8 cellular contexts compared by ENCODE assay signal in the genomic region with DNA sequence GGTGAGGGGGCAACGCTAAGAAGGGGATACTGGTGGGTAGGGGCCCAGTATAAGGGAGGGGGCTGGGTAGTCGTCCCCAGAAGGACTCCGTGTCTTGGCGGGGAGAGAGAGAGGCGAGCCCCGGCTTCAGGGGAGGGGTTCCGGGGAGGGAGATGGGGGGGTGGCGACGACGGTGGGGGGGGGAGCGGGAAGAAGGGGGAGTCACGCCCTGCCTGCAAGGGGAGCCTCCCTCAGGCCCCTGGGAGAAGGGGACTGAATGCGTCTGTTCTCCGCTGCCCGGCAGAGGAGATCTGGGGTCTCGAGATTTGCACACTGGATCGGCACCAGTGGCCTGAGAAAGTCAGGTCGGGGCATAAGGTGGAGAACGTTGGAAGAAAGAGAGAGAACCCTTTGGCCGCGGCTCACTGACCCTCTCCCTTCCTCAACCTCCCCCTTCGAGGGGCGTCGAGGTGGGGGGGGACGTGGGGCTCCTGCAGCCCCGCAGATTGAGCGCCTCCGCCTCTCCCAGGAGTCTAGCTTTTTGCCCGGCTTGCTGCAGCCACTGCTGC. TPM values are rescaled to one million over a fixed set of nuclear protein-coding genes. Genes with fewer than 3 reads are reported as not detected.
DNase-seq lines count a peak whose midpoint lies in the region; ATAC-seq, FAIRE-seq and TF ChIP-seq lines count a peak whose summit lies in the region.

No MANE protein-coding gene starts in this region.

- DNase-seq in H54 (ENCODE audit: insufficient read length, low spot score): no peak
- no peak for DNase-seq in activated T-helper 1 cell treated with anti-CD3 and anti-CD28 coated beads, Interleukin-12 subunit alpha, Interleukin-12 subunit beta, Interleukin-2, Interleukin-4 antibody, amounts not matched to agents 30 ng/mL and 10 ng/mL and 1 ng/mL, durations not matched to agents 14 hours and 24 hours and 36 hours (ENCODE audit: low spot score)
- no peak for DNase-seq in mesendoderm
- no peak for DNase-seq in hepatic stellate cell (ENCODE audit: low spot score)
- no peak for DNase-seq in NAMALWA (ENCODE audit: low spot score)
- DNase-seq in NCI-H1092 (lab: John Stamatoyannopoulos, UW): no peak

- no CpG with 5 or more reads among the region's 29 CpGs for WGBS in mesendoderm (ENCODE audit: extremely low coverage, insufficient coverage, low lambda C conversion rate)

- H3K4me1 ChIP-seq in BLaER1: peaks cover 42% of the 10 kb centered on the region
- H3K4me1 ChIP-seq in mesendoderm (ENCODE audit: control insufficient read depth, low read depth, low read length): no peaks in the 10 kb centered on the region

- H3K4me3 ChIP-seq in BLaER1: no peak overlapping the region; the same call in 1 of the 2 replicates
- peak overlapping the region; percentile 1 for H3K4me3 ChIP-seq in mesendoderm (ENCODE audit: low read length)

- no peak overlapping the region for H4K8ac ChIP-seq in mesendoderm (ENCODE audit: low read depth, low read length)

- peak overlapping the region; percentile 74 for H3K56ac ChIP-seq in mesendoderm (ENCODE audit: low read length)

- H3K4me2 ChIP-seq in BLaER1 (peak overlapping the region; percentile 89), mesendoderm (ENCODE audit: low read length) (peak overlapping the region; percentile 48)

- H2BK5ac ChIP-seq in mesendoderm (ENCODE audit: low read length): no peak overlapping the region

- H3K79me2 ChIP-seq in mesendoderm (ENCODE audit: control insufficient read depth, insufficient read depth, low read length): no peaks in the 10 kb centered on the region

- ATAC-seq in HG03196 (IDR thresholded peaks at IDR 0.05; ENCODE audit: unreplicated experiment): no peak

- H3K36me3 ChIP-seq in BLaER1 (no peaks in the 10 kb centered on the region), mesendoderm (ENCODE audit: control insufficient read depth, insufficient read depth, low read length) (no peaks in the 10 kb centered on the region)

- peak overlapping the region; percentile 81 for H3K4me3 Mint-ChIP-seq in activated T-helper 1 cell treated with anti-CD3 and anti-CD28 coated beads, Interleukin-12 subunit alpha, Interleukin-12 subunit beta, Interleukin-2, Interleukin-4 antibody, amounts not matched to agents 30 ng/mL and 10 ng/mL and 1 ng/mL, durations not matched to agents 14 hours and 24 hours and 36 hours

- no peak overlapping the region for H4K5ac ChIP-seq in mesendoderm (ENCODE audit: low read length)

- no peak overlapping the region for H3K4ac ChIP-seq in mesendoderm (ENCODE audit: low read depth, low read length)

- FAIRE-seq in H54 (lab: Jason Lieb, UNC): no peak

- no peak overlapping the region for H3K18ac ChIP-seq in mesendoderm (ENCODE audit: low read length)

- H2AK5ac ChIP-seq in mesendoderm (ENCODE audit: low read length): no peak overlapping the region

- peaks cover 16% of the 10 kb centered on the region for H3K4me1 Mint-ChIP-seq in activated T-helper 1 cell treated with anti-CD3 and anti-CD28 coated beads, Interleukin-12 subunit alpha, Interleukin-12 subunit beta, Interleukin-2, Interleukin-4 antibody, amounts not matched to agents 30 ng/mL and 10 ng/mL and 1 ng/mL, durations not matched to agents 14 hours and 24 hours and 36 hours (ENCODE audit: low read depth)

- H3K27ac Mint-ChIP-seq in activated T-helper 1 cell treated with anti-CD3 and anti-CD28 coated beads, Interleukin-12 subunit alpha, Interleukin-12 subunit beta, Interleukin-2, Interleukin-4 antibody, amounts not matched to agents 30 ng/mL and 10 ng/mL and 1 ng/mL, durations not matched to agents 14 hours and 24 hours and 36 hours: no peak overlapping the region

- peaks cover 26% of the 10 kb centered on the region for H4K20me1 ChIP-seq in BLaER1

- H3K27ac ChIP-seq in BLaER1 (peak overlapping the region; percentile 73; the same call in 1 of the 2 replicates), mesendoderm (ENCODE audit: low read depth, low read length) (no peak overlapping the region)

- 0 out of 2 replicates have a peak, but pooled peaks cover 8% of the 10 kb centered on the region for H3K9me3 ChIP-seq in BLaER1

- peaks cover 4% of the 10 kb centered on the region for H3K36me3 Mint-ChIP-seq in activated T-helper 1 cell treated with anti-CD3 and anti-CD28 coated beads, Interleukin-12 subunit alpha, Interleukin-12 subunit beta, Interleukin-2, Interleukin-4 antibody, amounts not matched to agents 30 ng/mL and 10 ng/mL and 1 ng/mL, durations not matched to agents 14 hours and 24 hours and 36 hours (ENCODE audit: low read depth)

- intact Hi-C loops in activated T-helper 1 cell treated with anti-CD3 and anti-CD28 coated beads, Interleukin-12 subunit alpha, Interleukin-12 subunit beta, Interleukin-2, Interleukin-4 antibody, amounts not matched to agents 30 ng/mL and 10 ng/mL and 1 ng/mL, durations not matched to agents 14 hours and 24 hours and 36 hours (cut with micrococcal nuclease): loop anchor here (1.0 to 5.0 kb wide), 11 partner anchors 21 to 920 kb away; a partner anchor contains a TSS

- no peaks in the 10 kb centered on the region for H3K79me1 ChIP-seq in mesendoderm (ENCODE audit: low read length)

- peaks cover 39% of the 10 kb centered on the region for H3K27me3 ChIP-seq in BLaER1
- peaks cover 1% of the 10 kb centered on the region for H3K27me3 ChIP-seq in mesendoderm (ENCODE audit: insufficient read depth, low read length, poor library complexity)

- H3K27me3 Mint-ChIP-seq in activated T-helper 1 cell treated with anti-CD3 and anti-CD28 coated beads, Interleukin-12 subunit alpha, Interleukin-12 subunit beta, Interleukin-2, Interleukin-4 antibody, amounts not matched to agents 30 ng/mL and 10 ng/mL and 1 ng/mL, durations not matched to agents 14 hours and 24 hours and 36 hours (ENCODE audit: insufficient read depth): peaks cover 14% of the 10 kb centered on the region

- H2BK120ac ChIP-seq in mesendoderm (ENCODE audit: low read depth, low read length): no peak overlapping the region

- H2BK15ac ChIP-seq in mesendoderm (replicated peaks; ENCODE audit: low read depth): no peak overlapping the region

- peak; percentile 29; the same call in 1 of the 2 replicates for TF ChIP-seq POLR2A in H54 (IDR thresholded peaks at IDR 0.05; ENCODE audit: low read depth, low read length)

- H3K23ac ChIP-seq in mesendoderm (ENCODE audit: low read length): no peak overlapping the region

- no peaks in the 10 kb centered on the region for H3K9me3 Mint-ChIP-seq in activated T-helper 1 cell treated with anti-CD3 and anti-CD28 coated beads, Interleukin-12 subunit alpha, Interleukin-12 subunit beta, Interleukin-2, Interleukin-4 antibody, amounts not matched to agents 30 ng/mL and 10 ng/mL and 1 ng/mL, durations not matched to agents 14 hours and 24 hours and 36 hours

- H3K9ac ChIP-seq in BLaER1 (peak overlapping the region; percentile 80; the same call in 1 of the 2 replicates), mesendoderm (ENCODE audit: low read length) (peak overlapping the region; percentile 49)

RNA-seq across cellular contexts. Expression of a gene that starts 0.6 kb away (rescaled TPM):
- total RNA-seq in activated T-helper 1 cell treated with anti-CD3 and anti-CD28 coated beads, Interleukin-12 subunit alpha, Interleukin-12 subunit beta, Interleukin-2, Interleukin-4 antibody, amounts not matched to agents 30 ng/mL and 10 ng/mL and 1 ng/mL, durations not matched to agents 14 hours and 24 hours and 36 hours: 8.8 and 9.3 TPM in 2 replicates
- 0.70 TPM for polyA plus RNA-seq in mesendoderm (2013, experiment 1 of 2)
- 0.77 TPM for polyA plus RNA-seq in mesendoderm (2013, experiment 2 of 2)
